ENCODE assay signal across 1 cellular context in the genomic region with DNA sequence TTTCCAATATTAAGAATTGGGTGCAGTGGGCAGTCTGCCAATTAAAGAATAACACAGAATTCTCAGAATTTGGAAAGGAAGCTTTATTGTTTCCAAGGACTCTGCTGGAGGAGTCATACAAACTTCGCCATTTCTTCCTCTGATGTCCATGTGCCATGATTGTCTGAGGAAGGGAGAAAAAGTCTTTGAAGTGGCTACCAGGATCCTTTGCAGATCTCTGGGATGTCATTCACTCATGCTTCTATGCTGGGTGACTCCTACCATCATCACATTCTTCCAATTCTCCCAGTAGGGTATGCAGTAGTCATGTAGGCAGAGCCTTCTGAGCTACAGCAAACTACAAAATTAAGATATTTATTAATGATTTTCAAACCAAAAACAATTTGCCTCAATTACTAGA.
TF ChIP-seq lines count a peak whose summit lies in the region.

No MANE protein-coding gene starts in this region.

TF ChIP-seq in K562, 482 proteins besides CTCF, POLR2A, EP300 and RAD21:
- TF ChIP-seq ZNF253 (CRISPR knock-in tag; conservative IDR thresholded peaks at IDR 0.05) (no peak), JUND (IDR thresholded peaks at IDR 0.05; ENCODE audit: borderline replicate concordance, low read depth, low read length) (no peak), JUND (tag; IDR thresholded peaks at IDR 0.05; ENCODE audit: borderline replicate concordance, low read depth, low read length) (no peak), ZNF184 (CRISPR knock-in tag; IDR thresholded peaks at IDR 0.05) (no peak), POLR3A (IDR thresholded peaks at IDR 0.05; ENCODE audit: borderline replicate concordance, extremely low read depth, insufficient read depth, insufficient read length) (no peak), SUPT5H (IDR thresholded peaks at IDR 0.05) (no peak), KHSRP (IDR thresholded peaks at IDR 0.05) (no peak), NFIC (IDR thresholded peaks at IDR 0.05) (peak; percentile 31; the same call in 1 of the 2 replicates)
- TF ChIP-seq, protein P1, sequence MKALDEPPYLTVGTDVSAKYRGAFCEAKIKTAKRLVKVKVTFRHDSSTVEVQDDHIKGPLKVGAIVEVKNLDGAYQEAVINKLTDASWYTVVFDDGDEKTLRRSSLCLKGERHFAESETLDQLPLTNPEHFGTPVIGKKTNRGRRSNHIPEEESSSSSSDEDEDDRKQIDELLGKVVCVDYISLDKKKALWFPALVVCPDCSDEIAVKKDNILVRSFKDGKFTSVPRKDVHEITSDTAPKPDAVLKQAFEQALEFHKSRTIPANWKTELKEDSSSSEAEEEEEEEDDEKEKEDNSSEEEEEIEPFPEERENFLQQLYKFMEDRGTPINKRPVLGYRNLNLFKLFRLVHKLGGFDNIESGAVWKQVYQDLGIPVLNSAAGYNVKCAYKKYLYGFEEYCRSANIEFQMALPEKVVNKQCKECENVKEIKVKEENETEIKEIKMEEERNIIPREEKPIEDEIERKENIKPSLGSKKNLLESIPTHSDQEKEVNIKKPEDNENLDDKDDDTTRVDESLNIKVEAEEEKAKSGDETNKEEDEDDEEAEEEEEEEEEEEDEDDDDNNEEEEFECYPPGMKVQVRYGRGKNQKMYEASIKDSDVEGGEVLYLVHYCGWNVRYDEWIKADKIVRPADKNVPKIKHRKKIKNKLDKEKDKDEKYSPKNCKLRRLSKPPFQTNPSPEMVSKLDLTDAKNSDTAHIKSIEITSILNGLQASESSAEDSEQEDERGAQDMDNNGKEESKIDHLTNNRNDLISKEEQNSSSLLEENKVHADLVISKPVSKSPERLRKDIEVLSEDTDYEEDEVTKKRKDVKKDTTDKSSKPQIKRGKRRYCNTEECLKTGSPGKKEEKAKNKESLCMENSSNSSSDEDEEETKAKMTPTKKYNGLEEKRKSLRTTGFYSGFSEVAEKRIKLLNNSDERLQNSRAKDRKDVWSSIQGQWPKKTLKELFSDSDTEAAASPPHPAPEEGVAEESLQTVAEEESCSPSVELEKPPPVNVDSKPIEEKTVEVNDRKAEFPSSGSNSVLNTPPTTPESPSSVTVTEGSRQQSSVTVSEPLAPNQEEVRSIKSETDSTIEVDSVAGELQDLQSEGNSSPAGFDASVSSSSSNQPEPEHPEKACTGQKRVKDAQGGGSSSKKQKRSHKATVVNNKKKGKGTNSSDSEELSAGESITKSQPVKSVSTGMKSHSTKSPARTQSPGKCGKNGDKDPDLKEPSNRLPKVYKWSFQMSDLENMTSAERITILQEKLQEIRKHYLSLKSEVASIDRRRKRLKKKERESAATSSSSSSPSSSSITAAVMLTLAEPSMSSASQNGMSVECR (CRISPR knock-in tag; IDR thresholded peaks at IDR 0.05) = no peak
TF ChIP-seq in K562: peak in this region for 1.
